ENCODE assay signal across 25 cellular contexts in genomic region chr21:42349420-42350075, GRCh38. TPM values are rescaled to one million over a fixed set of nuclear protein-coding genes. Genes with fewer than 3 reads are reported as not detected.
"Had no signal": no experiment of that assay in that cellular context is flagged by ENCODE, and none has a peak within 500 bp of the region (broad histone marks: within the 10 kb centered on the region; RNA-seq: fewer than 3 reads in every experiment).

No MANE protein-coding gene starts in this region.

- H3K27me3 ChIP-seq: colonic mucosa, ovary had no signal

- H3K36me3 Mint-ChIP-seq: mesothelial cell of epicardium; stimulated activated memory B cell treated with anti-CD40 and anti-IgM and Interleukin-4, amounts not matched to agents 10 μg/mL and 1 μg/mL and 100 μg/mL, for 72 hours had no signal

- H3K27ac ChIP-seq: colonic mucosa, esophagus squamous epithelium, gastrocnemius medialis, left ventricle myocardium inferior, ovary, psoas muscle, skin epidermis had no signal

- H3K4me3 Mint-ChIP-seq: activated CD4-positive, alpha-beta T cell treated with anti-CD3 and anti-CD28 coated beads for 36 hours; activated naive CD8-positive, alpha-beta T cell treated with anti-CD3 and anti-CD28 coated beads for 36 hours; activated T-helper 1 cell treated with anti-CD3 and anti-CD28 coated beads, Interleukin-12 subunit alpha, Interleukin-12 subunit beta, Interleukin-2, Interleukin-4 antibody, amounts not matched to agents 30 ng/mL and 10 ng/mL and 1 ng/mL, durations not matched to agents 14 hours and 24 hours and 36 hours; mesothelial cell of epicardium; natural killer cell; stimulated activated memory B cell treated with anti-CD40 and anti-IgM and Interleukin-4, amounts not matched to agents 10 μg/mL and 1 μg/mL and 100 μg/mL, for 72 hours had no signal

- H3K27ac Mint-ChIP-seq: activated CD4-positive, alpha-beta T cell treated with anti-CD3 and anti-CD28 coated beads for 36 hours; activated naive CD8-positive, alpha-beta T cell treated with anti-CD3 and anti-CD28 coated beads for 36 hours; activated T-helper 1 cell treated with anti-CD3 and anti-CD28 coated beads, Interleukin-12 subunit alpha, Interleukin-12 subunit beta, Interleukin-2, Interleukin-4 antibody, amounts not matched to agents 30 ng/mL and 10 ng/mL and 1 ng/mL, durations not matched to agents 14 hours and 24 hours and 36 hours; mesothelial cell of epicardium; natural killer cell; stimulated activated memory B cell treated with anti-CD40 and anti-IgM and Interleukin-4, amounts not matched to agents 10 μg/mL and 1 μg/mL and 100 μg/mL, for 72 hours had no signal

- H3K4me1 Mint-ChIP-seq: activated CD4-positive, alpha-beta T cell treated with anti-CD3 and anti-CD28 coated beads for 36 hours; activated naive CD8-positive, alpha-beta T cell treated with anti-CD3 and anti-CD28 coated beads for 36 hours; mesothelial cell of epicardium; natural killer cell; stimulated activated memory B cell treated with anti-CD40 and anti-IgM and Interleukin-4, amounts not matched to agents 10 μg/mL and 1 μg/mL and 100 μg/mL, for 72 hours had no signal

- H3K36me3 ChIP-seq: colonic mucosa, esophagus squamous epithelium, gastrocnemius medialis, left ventricle myocardium inferior, ovary had no signal

- H3K9me3 ChIP-seq: colonic mucosa, esophagus squamous epithelium, gastrocnemius medialis, ovary, psoas muscle, SK-N-SH had no signal

- H3K9ac ChIP-seq: SK-N-SH had no signal

- H3K27me3 Mint-ChIP-seq: activated CD4-positive, alpha-beta T cell treated with anti-CD3 and anti-CD28 coated beads for 36 hours; activated naive CD8-positive, alpha-beta T cell treated with anti-CD3 and anti-CD28 coated beads for 36 hours had no signal

- H3K4me1 ChIP-seq: colonic mucosa, esophagus squamous epithelium, gastrocnemius medialis, left ventricle myocardium inferior, psoas muscle had no signal

- DNase-seq: activated CD4-positive, alpha-beta T cell treated with anti-CD3 and anti-CD28 coated beads for 36 hours; activated CD4-positive, alpha-beta T cell treated with anti-CD3 and anti-CD28 coated beads, Interleukin-2, amount 50 U/mL, for 4 hours; activated naive CD8-positive, alpha-beta T cell treated with anti-CD3 and anti-CD28 coated beads for 36 hours; amygdala; colonic mucosa; esophagus squamous epithelium; gastrocnemius medialis; hippocampal formation; left ventricle myocardium inferior; natural killer cell; ovary; psoas muscle; right cardiac atrium; SK-N-SH; stimulated activated CD4-positive, alpha-beta T cell treated with anti-CD3 and anti-CD28 coated beads, Interleukin-2, amount 100 ng/mL, for 24 hours; T-helper 2 cell; trophoblast cell had no signal

- H3K4me3 ChIP-seq: colonic mucosa, esophagus squamous epithelium, gastrocnemius medialis, left ventricle myocardium inferior, ovary, psoas muscle, skin epidermis had no signal

- ATAC-seq: activated CD4-positive, alpha-beta T cell treated with anti-CD3 and anti-CD28 coated beads for 36 hours; gastrocnemius medialis; natural killer cell; psoas muscle; right cardiac atrium; stimulated activated memory B cell treated with anti-CD40 and anti-IgM and Interleukin-4, amounts not matched to agents 10 μg/mL and 1 μg/mL and 100 μg/mL, for 72 hours had no signal

RNA-seq across cellular contexts. Expression of gene TFF2, which starts 1.2 kb away (rescaled TPM):
- total RNA-seq: activated CD4-positive, alpha-beta T cell treated with anti-CD3 and anti-CD28 coated beads for 36 hours; activated CD8-positive, alpha-beta memory T cell treated with anti-CD3 and anti-CD28 coated beads for 36 hours; activated naive CD8-positive, alpha-beta T cell treated with anti-CD3 and anti-CD28 coated beads for 36 hours; activated T-helper 1 cell treated with anti-CD3 and anti-CD28 coated beads, Interleukin-12 subunit alpha, Interleukin-12 subunit beta, Interleukin-2, Interleukin-4 antibody, amounts not matched to agents 30 ng/mL and 10 ng/mL and 1 ng/mL, durations not matched to agents 14 hours and 24 hours and 36 hours; bronchial epithelial cell; gastrocnemius medialis; left ventricle myocardium inferior; lung microvascular endothelial cell; mesothelial cell of epicardium; natural killer cell; psoas muscle; right cardiac atrium; temporal lobe had no signal

RNA-seq across cellular contexts. Expression of gene TFF1, which starts 16.8 kb away (rescaled TPM):
- total RNA-seq: activated CD4-positive, alpha-beta T cell treated with anti-CD3 and anti-CD28 coated beads for 36 hours; activated CD8-positive, alpha-beta memory T cell treated with anti-CD3 and anti-CD28 coated beads for 36 hours; activated naive CD8-positive, alpha-beta T cell treated with anti-CD3 and anti-CD28 coated beads for 36 hours; activated T-helper 1 cell treated with anti-CD3 and anti-CD28 coated beads, Interleukin-12 subunit alpha, Interleukin-12 subunit beta, Interleukin-2, Interleukin-4 antibody, amounts not matched to agents 30 ng/mL and 10 ng/mL and 1 ng/mL, durations not matched to agents 14 hours and 24 hours and 36 hours; bronchial epithelial cell; esophagus squamous epithelium; gastrocnemius medialis; left ventricle myocardium inferior; lung microvascular endothelial cell; mesothelial cell of epicardium; natural killer cell; psoas muscle; right cardiac atrium; temporal lobe had no signal

RNA-seq across cellular contexts. Expression of gene TFF3, which starts 34.3 kb away (rescaled TPM):
- total RNA-seq: activated CD4-positive, alpha-beta T cell treated with anti-CD3 and anti-CD28 coated beads for 36 hours; activated CD8-positive, alpha-beta memory T cell treated with anti-CD3 and anti-CD28 coated beads for 36 hours; activated naive CD8-positive, alpha-beta T cell treated with anti-CD3 and anti-CD28 coated beads for 36 hours; activated T-helper 1 cell treated with anti-CD3 and anti-CD28 coated beads, Interleukin-12 subunit alpha, Interleukin-12 subunit beta, Interleukin-2, Interleukin-4 antibody, amounts not matched to agents 30 ng/mL and 10 ng/mL and 1 ng/mL, durations not matched to agents 14 hours and 24 hours and 36 hours; mesothelial cell of epicardium; natural killer cell; temporal lobe had no signal

RNA-seq across cellular contexts. Expression of gene TMPRSS3, which starts 46.3 kb away (rescaled TPM):
- total RNA-seq: gastrocnemius medialis, left ventricle myocardium inferior, lung microvascular endothelial cell, mesothelial cell of epicardium, right cardiac atrium, temporal lobe had no signal

RNA-seq across cellular contexts. Expression of gene UBASH3A, which starts 54.2 kb away (rescaled TPM):
- total RNA-seq: bronchial epithelial cell, left ventricle myocardium inferior, lung microvascular endothelial cell, mesothelial cell of epicardium, temporal lobe had no signal
